ENCODE assay signal across 29 cellular contexts in genomic region chr2:125175415-125175814, GRCh38.
"Had no signal": no experiment of that assay in that cellular context is flagged by ENCODE, and none has a peak within 500 bp of the region (broad histone marks: within the 10 kb centered on the region; RNA-seq: fewer than 3 reads in every experiment).

No MANE protein-coding gene starts in this region.

- H3K27me3 Mint-ChIP-seq: dendritic cell treated with granulocyte-macrophage colony-stimulating factor and Interleukin-4, amounts not matched to agents 40 ng/mL and 50 ng/mL, for 4 days; effector memory CD8-positive, alpha-beta T cell; naive B cell had no signal

- H3K36me3 ChIP-seq: colonic mucosa, esophagus squamous epithelium, gastrocnemius medialis, heart right ventricle, left lung, lower lobe of right lung had no signal

- FAIRE-seq: endometrium, kidney had no signal

- H3K4me1 ChIP-seq: colonic mucosa, esophagus squamous epithelium, gastrocnemius medialis, heart right ventricle, left lung, lower lobe of right lung had no signal

- H3K36me3 Mint-ChIP-seq: immature natural killer cell, mesothelial cell of epicardium, naive B cell had no signal

- H3K9me3 Mint-ChIP-seq: endodermal cell had no signal

- H3K9me3 ChIP-seq: colonic mucosa, gastrocnemius medialis, mucosa of descending colon had no signal

- ATAC-seq: effector memory CD8-positive, alpha-beta T cell; esophagus mucosa; gastrocnemius medialis; heart right ventricle; left cardiac atrium; left lung; left ventricle myocardium superior; lower lobe of right lung; mucosa of descending colon had no signal

- H3K27ac Mint-ChIP-seq: dendritic cell treated with granulocyte-macrophage colony-stimulating factor and Interleukin-4, amounts not matched to agents 40 ng/mL and 50 ng/mL, for 4 days; effector memory CD8-positive, alpha-beta T cell; endodermal cell; immature natural killer cell; mesothelial cell of epicardium; naive B cell had no signal

- H3K27ac ChIP-seq: colonic mucosa, epithelial cell of prostate, esophagus squamous epithelium, gastrocnemius medialis, heart right ventricle, left lung, lower lobe of right lung had no signal

- H3K27me3 ChIP-seq: colonic mucosa, esophagus squamous epithelium, gastrocnemius medialis, heart right ventricle, left lung had no signal

- DNase-seq: colonic mucosa; cortex of kidney; effector CD8-positive, alpha-beta T cell; effector memory CD8-positive, alpha-beta T cell; endodermal cell; erythroblast; esophagus squamous epithelium; foreskin fibroblast; foreskin melanocyte; gastrocnemius medialis; glutamatergic neuron; head of caudate nucleus; heart right ventricle; hippocampal formation; immature natural killer cell; islet precursor cell; kidney; left cardiac atrium; left lung; left ventricle myocardium superior; lower lobe of right lung; mesenchymal stem cell; mucosa of descending colon; naive B cell had no signal

- H3K4me1 Mint-ChIP-seq: endodermal cell, immature natural killer cell, mesothelial cell of epicardium, naive B cell had no signal

- H3K4me3 Mint-ChIP-seq: dendritic cell treated with granulocyte-macrophage colony-stimulating factor and Interleukin-4, amounts not matched to agents 40 ng/mL and 50 ng/mL, for 4 days; effector memory CD8-positive, alpha-beta T cell; endodermal cell; immature natural killer cell; mesothelial cell of epicardium; naive B cell had no signal

- H3K4me3 ChIP-seq: colonic mucosa, esophagus squamous epithelium, gastrocnemius medialis, heart right ventricle, left lung, lower lobe of right lung, mucosa of descending colon had no signal
